Comparison of ENCODE assay signal across 21 cellular contexts in genomic region chr5:131659290-131659689, GRCh38.
"Had no signal": no experiment of that assay in that cellular context is flagged by ENCODE, and none has a peak within 500 bp of the region (broad histone marks: within the 10 kb centered on the region; RNA-seq: fewer than 3 reads in every experiment).

No MANE protein-coding gene starts in this region.

- DNase-seq: KBM-7, MG63, NCI-H1048, NCI-H1105, NCI-H1417, NCI-H1436 treated with DMSO at 0.1 percent for 48 hours, NCI-H1694, NCI-H187 treated with DMSO at 0.1 percent for 48 hours, NCI-H2029 treated with DMSO at 0.1 percent for 48 hours, NCI-H2171 treated with DMSO at 0.1 percent for 48 hours, NCI-H345, NCI-H446 treated with DMSO at 0.1 percent for 48 hours, NCI-H510A treated with DMSO at 0.1 percent for 48 hours, NCI-H526, Right ventricle myocardium superior, SIG-M5 had no signal

- H3K4me3 ChIP-seq: MG63, SJSA1, SK-N-MC had no signal

- H3K27ac ChIP-seq: RWPE1, SJSA1, SK-N-MC had no signal

- H3K9me3 ChIP-seq: MG63 had no signal

- H3K4me3 Mint-ChIP-seq: IgD-negative memory B cell had no signal

- H3K4me1 ChIP-seq: SJSA1 had no signal

- H3K27me3 ChIP-seq: MG63, SJSA1 had no signal

- H3K27me3 Mint-ChIP-seq: IgD-negative memory B cell had no signal

- ATAC-seq: Panc1 had no signal
